ENCODE assay signal across 12 cellular contexts in the genomic region with DNA sequence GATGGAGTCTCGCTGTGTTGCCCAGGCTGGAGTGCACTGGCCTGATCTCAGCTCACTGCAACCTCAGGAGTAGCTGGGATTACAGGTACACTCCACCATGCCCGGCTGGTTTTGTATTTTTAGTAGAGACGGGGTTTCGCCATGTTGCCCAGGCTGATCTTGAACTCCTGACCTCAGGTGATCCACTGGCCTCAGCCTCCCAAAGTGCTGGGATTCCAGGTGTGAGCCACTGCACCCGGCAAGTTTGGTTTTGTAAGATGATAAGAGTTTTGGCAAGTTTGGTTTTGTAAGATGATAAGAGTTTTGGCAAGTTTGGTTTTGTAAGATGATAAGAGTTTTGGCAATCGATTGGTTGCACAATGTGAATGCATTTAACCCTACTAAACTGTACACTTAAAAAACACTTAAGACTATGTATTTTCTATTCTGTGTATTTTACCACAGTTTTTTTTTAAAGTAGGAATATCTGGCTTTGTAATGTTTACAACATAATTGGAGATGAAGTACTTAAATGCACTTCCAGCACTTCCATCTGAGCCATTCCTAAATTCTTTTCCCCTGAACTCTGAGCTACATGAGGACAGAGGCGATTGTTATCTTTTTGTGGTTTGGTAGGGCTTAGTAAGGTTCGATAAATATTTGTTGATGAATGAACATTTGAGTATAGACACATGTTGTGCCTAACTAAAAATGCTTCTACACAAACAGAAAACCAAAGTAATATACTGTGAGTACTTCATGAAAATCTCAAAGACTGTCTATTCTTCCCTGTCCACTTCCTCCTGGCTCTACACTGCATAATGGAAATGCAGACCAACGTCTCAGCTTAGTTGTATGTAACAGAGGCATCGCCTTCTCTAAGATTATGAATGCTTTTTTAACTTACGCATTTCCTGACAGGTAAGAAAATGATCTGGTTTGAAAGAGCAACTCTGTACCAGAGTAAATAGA. TPM values are rescaled to one million over a fixed set of nuclear protein-coding genes. Genes with fewer than 3 reads are reported as not detected.
DNase-seq lines count a peak whose midpoint lies in the region; TF ChIP-seq lines count a peak whose summit lies in the region.
"Had no signal": no experiment of that assay in that cellular context is flagged by ENCODE, and none has a peak within 500 bp of the region (broad histone marks: within the 10 kb centered on the region; RNA-seq: fewer than 3 reads in every experiment).

No MANE protein-coding gene starts in this region.

- peak overlapping the region; percentile 53 to 97 (median 80) for H3K27ac Mint-ChIP-seq in CD8-positive, alpha-beta memory T cell
- H3K27ac Mint-ChIP-seq in activated naive CD8-positive, alpha-beta T cell = peak overlapping the region; percentile 88

- H3K27me3 Mint-ChIP-seq in CD8-positive, alpha-beta memory T cell = no peaks in the 10 kb centered on the region
- H3K27me3 Mint-ChIP-seq in activated naive CD8-positive, alpha-beta T cell = no peaks in the 10 kb centered on the region

- CTCF ChIA-PET in CD8-positive, alpha-beta memory T cell (lab: Charles Lee) = interaction anchor here (1.2 to 3.3 kb wide), 2 partner anchors 10 to 13 kb away, joined by 3 to 11 read pairs; no protein-coding TSS in a partner anchor

- H3K36me3 ChIP-seq in ACC112 (ENCODE audit: insufficient read depth, low read length) (peaks cover 24% of the 10 kb centered on the region), tibial artery (peaks cover 67 to 82% (median 78%) of the 10 kb centered on the region in 3 donors)
- H3K36me3 ChIP-seq in CD8-positive, alpha-beta memory T cell (ENCODE audit: insufficient read depth, low read length) = peaks cover 47% of the 10 kb centered on the region

- H3K27me3 ChIP-seq in ACC112 (ENCODE audit: insufficient read depth, low read length) = no peaks in the 10 kb centered on the region
- H3K27me3 ChIP-seq in CD8-positive, alpha-beta memory T cell (ENCODE audit: insufficient read depth, low read length, poor library complexity, severe bottlenecking) = no peaks in the 10 kb centered on the region
- H3K27me3 ChIP-seq in tibial artery = no peaks in the 10 kb centered on the region

- DNase-seq in CD8-positive, alpha-beta memory T cell = no peak
- DNase-seq in iris pigment epithelial cell (ENCODE audit: low read depth) (peak; percentile 63), SIG-M5 (lab: John Stamatoyannopoulos, UW) (no peak), germinal center (ENCODE audit: low spot score) (no peak), tibial artery (no peak), LoVo (ENCODE audit: low spot score) (no peak)
- DNase-seq: activated effector memory CD4-positive, alpha-beta T cell treated with anti-CD3 and anti-CD28 coated beads, Interleukin-2, amount 50 U/mL, for 16 hours; C1 segment of cervical spinal cord; NCI-H1436 treated with DMSO at 0.1 percent for 48 hours; NCI-H526 treated with DMSO at 0.1 percent for 48 hours had no signal

- H3K27ac ChIP-seq in ACC112 (ENCODE audit: low read depth, low read length) = 0 out of 2 replicates have a peak overlapping the region, but pooled peaks have one; percentile 2
- H3K27ac ChIP-seq in CD8-positive, alpha-beta memory T cell (ENCODE audit: low read depth, low read length) = no peak overlapping the region
- no peak overlapping the region for H3K27ac ChIP-seq in tibial artery

- H3K36me3 Mint-ChIP-seq in CD8-positive, alpha-beta memory T cell = peaks cover 15 to 82% (median 36%) of the 10 kb centered on the region in 3 donors
- peaks cover 9% of the 10 kb centered on the region for H3K36me3 Mint-ChIP-seq in activated naive CD8-positive, alpha-beta T cell

- peaks cover 27% of the 10 kb centered on the region for H3K79me2 ChIP-seq in ACC112 (ENCODE audit: control insufficient read depth, insufficient read depth, low read length, unreplicated experiment)

- H3K9me3 ChIP-seq in CD8-positive, alpha-beta memory T cell (ENCODE audit: low read length) = no peaks in the 10 kb centered on the region
- H3K9me3 ChIP-seq in tibial artery = no peaks in the 10 kb centered on the region

- no peak for TF ChIP-seq CTCF in tibial artery (IDR thresholded peaks at IDR 0.05)

- intact Hi-C loops in tibial artery (cut with DNase I; ENCODE audit: low total_unique reads) = no loop called here

- no peak overlapping the region for H2AFZ ChIP-seq in ACC112 (ENCODE audit: low read length, unreplicated experiment)

- peak overlapping the region in 3 of 7 donors; percentile 22 to 50 (median 32) for H3K4me3 Mint-ChIP-seq in CD8-positive, alpha-beta memory T cell
- no peak overlapping the region for H3K4me3 Mint-ChIP-seq in activated naive CD8-positive, alpha-beta T cell

- POLR2A ChIA-PET in CD8-positive, alpha-beta memory T cell (lab: Charles Lee) = interaction anchor here (0.6 kb wide), 1 partner anchor 50 kb away, joined by 3 read pairs; no protein-coding TSS in a partner anchor

- no peak overlapping the region for H3K4me3 ChIP-seq in ACC112 (ENCODE audit: low read depth, low read length)
- H3K4me3 ChIP-seq in CD8-positive, alpha-beta memory T cell (ENCODE audit: low read length) = no peak overlapping the region
- H3K4me3 ChIP-seq in tibial artery = no peak overlapping the region

- no peaks in the 10 kb centered on the region for H3K9me3 Mint-ChIP-seq in CD8-positive, alpha-beta memory T cell
- no peaks in the 10 kb centered on the region for H3K9me3 Mint-ChIP-seq in activated naive CD8-positive, alpha-beta T cell (ENCODE audit: low read depth)

- H3K4me1 ChIP-seq in ACC112 (ENCODE audit: control insufficient read depth, insufficient read depth, low read length, unreplicated experiment) = peaks cover 36% of the 10 kb centered on the region
- H3K4me1 ChIP-seq in CD8-positive, alpha-beta memory T cell (ENCODE audit: insufficient read depth, low read length) = peaks cover 63% of the 10 kb centered on the region
- peaks cover 0 to 37% (median 12%) of the 10 kb centered on the region in 4 donors for H3K4me1 ChIP-seq in tibial artery

- peaks cover 51 to 68% (median 66%) of the 10 kb centered on the region in 3 donors for H3K4me1 Mint-ChIP-seq in CD8-positive, alpha-beta memory T cell
- peaks cover 65% of the 10 kb centered on the region for H3K4me1 Mint-ChIP-seq in activated naive CD8-positive, alpha-beta T cell (ENCODE audit: low read depth)

RNA-seq across cellular contexts. Expression of a gene that starts 18.8 kb away (rescaled TPM):
- 10 to 100 TPM; 53.6 to 55.7 TPM for total RNA-seq in CD8-positive, alpha-beta memory T cell
- polyA plus RNA-seq in CD8-positive, alpha-beta memory T cell = 252 TPM

RNA-seq across cellular contexts. Expression of a gene that starts 56.8 kb away (rescaled TPM):
- total RNA-seq in CD8-positive, alpha-beta memory T cell = not detected
- 0.29 TPM for polyA plus RNA-seq in CD8-positive, alpha-beta memory T cell
